1 cellular context compared by ENCODE assay signal in the genomic region with DNA sequence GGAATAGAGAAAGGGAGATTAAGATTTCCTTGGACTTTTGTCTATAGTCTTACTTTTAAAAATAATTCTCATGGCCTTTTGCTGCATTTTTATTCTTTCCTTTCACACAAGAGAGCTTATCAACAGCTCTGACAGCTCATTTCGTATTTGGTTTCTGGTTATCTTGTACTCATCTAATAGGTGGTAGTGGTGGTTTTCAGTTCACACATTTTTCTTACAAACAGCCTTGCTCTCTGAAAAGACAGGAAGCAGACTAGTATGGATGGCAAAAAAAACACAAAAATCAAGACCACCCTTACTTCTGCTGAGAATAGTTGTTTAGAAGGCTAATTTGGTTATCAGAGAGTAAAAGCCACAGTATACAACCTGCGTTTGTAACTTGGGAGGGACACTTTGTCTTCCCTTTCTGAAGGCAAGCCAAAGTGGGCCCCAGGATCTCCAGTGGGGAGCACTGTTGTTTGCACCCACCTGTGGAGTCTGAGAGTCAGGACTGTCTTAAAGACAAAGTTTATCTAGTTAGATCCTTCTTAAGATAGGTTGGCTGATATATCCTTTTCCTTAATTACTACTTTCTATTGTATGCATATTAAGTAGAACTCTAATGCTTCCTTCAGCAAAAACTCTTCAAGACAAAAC.
TF ChIP-seq lines count a peak whose summit lies in the region.

No MANE protein-coding gene starts in this region.

TF ChIP-seq in WTC11, 78 proteins besides CTCF, POLR2A, EP300 and RAD21 (continued from another document):
- TF ChIP-seq, protein P1, sequence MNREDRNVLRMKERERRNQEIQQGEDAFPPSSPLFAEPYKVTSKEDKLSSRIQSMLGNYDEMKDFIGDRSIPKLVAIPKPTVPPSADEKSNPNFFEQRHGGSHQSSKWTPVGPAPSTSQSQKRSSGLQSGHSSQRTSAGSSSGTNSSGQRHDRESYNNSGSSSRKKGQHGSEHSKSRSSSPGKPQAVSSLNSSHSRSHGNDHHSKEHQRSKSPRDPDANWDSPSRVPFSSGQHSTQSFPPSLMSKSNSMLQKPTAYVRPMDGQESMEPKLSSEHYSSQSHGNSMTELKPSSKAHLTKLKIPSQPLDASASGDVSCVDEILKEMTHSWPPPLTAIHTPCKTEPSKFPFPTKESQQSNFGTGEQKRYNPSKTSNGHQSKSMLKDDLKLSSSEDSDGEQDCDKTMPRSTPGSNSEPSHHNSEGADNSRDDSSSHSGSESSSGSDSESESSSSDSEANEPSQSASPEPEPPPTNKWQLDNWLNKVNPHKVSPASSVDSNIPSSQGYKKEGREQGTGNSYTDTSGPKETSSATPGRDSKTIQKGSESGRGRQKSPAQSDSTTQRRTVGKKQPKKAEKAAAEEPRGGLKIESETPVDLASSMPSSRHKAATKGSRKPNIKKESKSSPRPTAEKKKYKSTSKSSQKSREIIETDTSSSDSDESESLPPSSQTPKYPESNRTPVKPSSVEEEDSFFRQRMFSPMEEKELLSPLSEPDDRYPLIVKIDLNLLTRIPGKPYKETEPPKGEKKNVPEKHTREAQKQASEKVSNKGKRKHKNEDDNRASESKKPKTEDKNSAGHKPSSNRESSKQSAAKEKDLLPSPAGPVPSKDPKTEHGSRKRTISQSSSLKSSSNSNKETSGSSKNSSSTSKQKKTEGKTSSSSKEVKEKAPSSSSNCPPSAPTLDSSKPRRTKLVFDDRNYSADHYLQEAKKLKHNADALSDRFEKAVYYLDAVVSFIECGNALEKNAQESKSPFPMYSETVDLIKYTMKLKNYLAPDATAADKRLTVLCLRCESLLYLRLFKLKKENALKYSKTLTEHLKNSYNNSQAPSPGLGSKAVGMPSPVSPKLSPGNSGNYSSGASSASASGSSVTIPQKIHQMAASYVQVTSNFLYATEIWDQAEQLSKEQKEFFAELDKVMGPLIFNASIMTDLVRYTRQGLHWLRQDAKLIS (CRISPR knock-in tag; IDR thresholded peaks at IDR 0.05; ENCODE audit: borderline replicate concordance), result no peak
